11 cellular contexts compared by ENCODE assay signal in genomic region chr10:62058896-62059423, GRCh38.
DNase-seq lines count a peak whose midpoint lies in the region; ATAC-seq, FAIRE-seq and TF ChIP-seq lines count a peak whose summit lies in the region.
"Had no signal": no experiment of that assay in that cellular context is flagged by ENCODE, and none has a peak within 500 bp of the region (broad histone marks: within the 10 kb centered on the region; RNA-seq: fewer than 3 reads in every experiment).

No MANE protein-coding gene starts in this region.

- peaks cover 11% of the 10 kb centered on the region; the same call in 1 of the 2 replicates for H3K4me1 ChIP-seq in Panc1 (ENCODE audit: control insufficient read depth, insufficient read depth, low read length)
- peaks cover 57% of the 10 kb centered on the region for H3K4me1 ChIP-seq in HepG2 (ENCODE audit: insufficient read depth, low read length)

- peaks cover 99% of the 10 kb centered on the region for H3K36me3 Mint-ChIP-seq in activated CD4-positive, alpha-beta T cell treated with anti-CD3 and anti-CD28 coated beads for 36 hours (ENCODE audit: low read depth)
- H3K36me3 Mint-ChIP-seq in activated CD4-positive, alpha-beta T cell treated with anti-CD3 and anti-CD28 coated beads, Interleukin-2, amount 10 ng/mL, durations not matched to agents 7 days and 5 days (ENCODE audit: low read depth) = peaks cover 96% of the 10 kb centered on the region
- peaks cover 76 to 94% of the 10 kb centered on the region in 2 donors for H3K36me3 Mint-ChIP-seq in stimulated activated naive B cell treated with anti-CD40 and anti-IgM and Interleukin-4, amounts not matched to agents 10 μg/mL and 1 μg/mL and 100 μg/mL, for 72 hours

- no TSS peak for BruUV-seq in Panc1 (replicated peaks; lab: Mats Ljungman, UMichigan)
- BruUV-seq in HepG2 (replicated peaks; lab: Mats Ljungman, UMichigan) = no TSS peak

- FAIRE-seq in HepG2 (lab: Jason Lieb, UNC) = no peak
- FAIRE-seq: A549 had no signal

- CTCF ChIA-PET in activated CD4-positive, alpha-beta T cell treated with anti-CD3 and anti-CD28 coated beads for 36 hours (lab: Charles Lee) = interaction anchor here (0.6 to 1.8 kb wide), 3 partner anchors 10 to 129 kb away, joined by 3 to 7 read pairs (median 4); no protein-coding TSS in a partner anchor
- CTCF ChIA-PET in activated CD4-positive, alpha-beta T cell treated with anti-CD3 and anti-CD28 coated beads, Interleukin-2, amount 10 ng/mL, durations not matched to agents 7 days and 5 days (lab: Charles Lee) = interaction anchor here (0.9 to 4.9 kb wide), 5 partner anchors 9 to 201 kb away, joined by 3 to 19 read pairs (median 3); no protein-coding TSS in a partner anchor
- CTCF ChIA-PET in Panc1 (lab: Charles Lee) (no interaction called here), HepG2 (lab: Yijun Ruan, JAX; ENCODE audit: low intra/inter-chr PET ratio, low total read pairs) (no interaction called here)

- H3K27ac ChIP-seq in Panc1 (ENCODE audit: low read length) (peak overlapping the region; percentile 12; the same call in 1 of the 2 replicates), HepG2 (ENCODE audit: extremely low read length, insufficient read depth, low read length) (no peak overlapping the region)
- H3K27ac ChIP-seq: A549 had no signal

- in situ Hi-C loops in Panc1 (cut with HindIII; ENCODE audit: low pct_unique_long_range_greater_than_20kb, low sequenced_read_pairs) = no loop called here
- in situ Hi-C loops in HepG2 (cut with HindIII; ENCODE audit: extremely low pct_ligation_motif_present, low pct_unique_long_range_greater_than_20kb) = no loop called here

- H3K79me2 ChIP-seq in HepG2 (ENCODE audit: insufficient read depth, low read length) = peaks cover 29% of the 10 kb centered on the region

- POLR2A ChIA-PET in activated CD4-positive, alpha-beta T cell treated with anti-CD3 and anti-CD28 coated beads for 36 hours (lab: Charles Lee) = interaction anchor here (0.6 to 2.5 kb wide), 5 partner anchors 8 to 1208 kb away, joined by 3 to 8 read pairs (median 4); no protein-coding TSS in a partner anchor
- POLR2A ChIA-PET in activated CD4-positive, alpha-beta T cell treated with anti-CD3 and anti-CD28 coated beads, Interleukin-2, amount 10 ng/mL, durations not matched to agents 7 days and 5 days (lab: Charles Lee) = no interaction called here
- POLR2A ChIA-PET in Panc1 (lab: Charles Lee) (interaction anchor here (0.6 kb wide), 1 partner anchor 181 kb away, joined by 3 read pairs; no protein-coding TSS in a partner anchor), HepG2 (lab: Yijun Ruan, JAX) (interaction anchor here (1.2 to 3.5 kb wide), 2 partner anchors 10 to 36 kb away, joined by 4 to 21 read pairs; no protein-coding TSS in a partner anchor)

- H3K27me3 Mint-ChIP-seq in activated CD4-positive, alpha-beta T cell treated with anti-CD3 and anti-CD28 coated beads for 36 hours = no peaks in the 10 kb centered on the region
- no peaks in the 10 kb centered on the region for H3K27me3 Mint-ChIP-seq in activated CD4-positive, alpha-beta T cell treated with anti-CD3 and anti-CD28 coated beads, Interleukin-2, amount 10 ng/mL, durations not matched to agents 7 days and 5 days
- H3K27me3 Mint-ChIP-seq in stimulated activated naive B cell treated with anti-CD40 and anti-IgM and Interleukin-4, amounts not matched to agents 10 μg/mL and 1 μg/mL and 100 μg/mL, for 72 hours = no peaks in the 10 kb centered on the region

- peaks cover 16% of the 10 kb centered on the region for H3K36me3 ChIP-seq in Panc1 (ENCODE audit: control insufficient read depth, insufficient read depth, low read length)
- peaks cover 7 to 76% of the 10 kb centered on the region in 2 experiments for H3K36me3 ChIP-seq in HepG2 (replicated peaks in 1 of 2; ENCODE audit: control insufficient read depth in 1 of 2, insufficient read depth in 2 of 2, low read length in 2 of 2)

- intact Hi-C loops in activated CD4-positive, alpha-beta T cell treated with anti-CD3 and anti-CD28 coated beads for 36 hours (cut with DNase I, micrococcal nuclease) = loop anchor here in 1 of 2 experiments (10.0 kb wide), 1 partner anchor 676 kb away; no protein-coding TSS in a partner anchor
- intact Hi-C loops in Panc1 (cut with micrococcal nuclease; ENCODE audit: unreplicated experiment) (no loop called here), HepG2 (cut with micrococcal nuclease; ENCODE audit: unreplicated experiment) (no loop called here)

- no peak overlapping the region for H3K9ac ChIP-seq in HepG2 (ENCODE audit: insufficient read depth, low read depth, low read length)

- peaks cover 2% of the 10 kb centered on the region for H3K9me3 Mint-ChIP-seq in activated CD4-positive, alpha-beta T cell treated with anti-CD3 and anti-CD28 coated beads for 36 hours (ENCODE audit: low read depth)
- H3K9me3 Mint-ChIP-seq in activated CD4-positive, alpha-beta T cell treated with anti-CD3 and anti-CD28 coated beads, Interleukin-2, amount 10 ng/mL, durations not matched to agents 7 days and 5 days = peaks cover 9% of the 10 kb centered on the region
- peaks cover 4 to 6% of the 10 kb centered on the region in 2 donors for H3K9me3 Mint-ChIP-seq in stimulated activated naive B cell treated with anti-CD40 and anti-IgM and Interleukin-4, amounts not matched to agents 10 μg/mL and 1 μg/mL and 100 μg/mL, for 72 hours

- H3K27me3 ChIP-seq in Panc1 (ENCODE audit: control insufficient read depth, insufficient read depth, low read length) = no peaks in the 10 kb centered on the region
- H3K27me3 ChIP-seq in HepG2 (ENCODE audit: control insufficient read depth in 1 of 2, insufficient read depth in 2 of 2, low read length in 2 of 2) = no peaks in the 10 kb centered on the region

- no peak overlapping the region for H3K4me2 ChIP-seq in HepG2 (ENCODE audit: low read depth, low read length)
- H3K4me2 ChIP-seq: A549 had no signal

- DNase-seq in activated CD4-positive, alpha-beta T cell treated with anti-CD3 and anti-CD28 coated beads for 36 hours = no peak
- no peak for DNase-seq in activated CD4-positive, alpha-beta T cell treated with anti-CD3 and anti-CD28 coated beads, Interleukin-2, amount 10 ng/mL, durations not matched to agents 7 days and 5 days
- DNase-seq in Panc1 (ENCODE audit: low read depth, low spot score) = no peak
- DNase-seq in HepG2 (ENCODE audit: low spot score) = no peak
- DNase-seq in stimulated activated naive B cell treated with anti-CD40 and anti-IgM and Interleukin-4, amounts not matched to agents 10 μg/mL and 1 μg/mL and 100 μg/mL, for 72 hours = no peak
- DNase-seq in NCI-H345 treated with DMSO at 0.1 percent for 48 hours (lab: John Stamatoyannopoulos, UW; ENCODE audit: unreplicated experiment) = no peak
- no peak for DNase-seq in OCI-M2 (lab: John Stamatoyannopoulos, UW; ENCODE audit: unreplicated experiment)
- DNase-seq: effector memory CD4-positive, alpha-beta T cell; NCI-H345 had no signal

- H3K4me3 ChIP-seq in Panc1 (ENCODE audit: low read depth in 2 of 2, low read length in 2 of 2) = no peak overlapping the region
- H3K4me3 ChIP-seq in HepG2 (replicated peaks in 1 of 3; ENCODE audit: insufficient read depth in 1 of 3, low read depth in 2 of 3, low read length in 3 of 3) = no peak overlapping the region
- H3K4me3 ChIP-seq: A549 had no signal

- H3K27ac Mint-ChIP-seq in activated CD4-positive, alpha-beta T cell treated with anti-CD3 and anti-CD28 coated beads for 36 hours = peak overlapping the region; percentile 55
- no peak overlapping the region for H3K27ac Mint-ChIP-seq in activated CD4-positive, alpha-beta T cell treated with anti-CD3 and anti-CD28 coated beads, Interleukin-2, amount 10 ng/mL, durations not matched to agents 7 days and 5 days
- H3K27ac Mint-ChIP-seq in stimulated activated naive B cell treated with anti-CD40 and anti-IgM and Interleukin-4, amounts not matched to agents 10 μg/mL and 1 μg/mL and 100 μg/mL, for 72 hours = peak overlapping the region; percentile 98

- no peak for TF ChIP-seq EP300 in HepG2 (IDR thresholded peaks at IDR 0.05; ENCODE audit: low read depth in 2 of 2, low read length in 2 of 2)
- TF ChIP-seq EP300 in HepG2 (CRISPR knock-in tag; IDR thresholded peaks at IDR 0.05; ENCODE audit: borderline replicate concordance) = no peak

- no peak for ATAC-seq in activated CD4-positive, alpha-beta T cell treated with anti-CD3 and anti-CD28 coated beads for 36 hours
- no peak for ATAC-seq in Panc1
- no peak for ATAC-seq in HepG2
- peak; percentile 29 to 55 for ATAC-seq in stimulated activated naive B cell treated with anti-CD40 and anti-IgM and Interleukin-4, amounts not matched to agents 10 μg/mL and 1 μg/mL and 100 μg/mL, for 72 hours (replicated peaks)
- no peak for ATAC-seq in GM18873 (IDR thresholded peaks at IDR 0.05; ENCODE audit: low FRiP score, unreplicated experiment)
- ATAC-seq: A549 had no signal

- no peak for TF ChIP-seq RAD21 in HepG2 (CRISPR knock-in tag; IDR thresholded peaks at IDR 0.05)

- TF ChIP-seq POLR2A in HepG2 (IDR thresholded peaks at IDR 0.05; ENCODE audit: insufficient read depth in 1 of 2, low read depth in 2 of 2, low read length in 2 of 2) = no peak

- no peak overlapping the region for H2AFZ ChIP-seq in HepG2 (ENCODE audit: low read length)

- H3K9me3 ChIP-seq in Panc1 (ENCODE audit: control insufficient read depth, insufficient read depth, low read depth, low read length) (no peaks in the 10 kb centered on the region), HepG2 (ENCODE audit: low read length) (no peaks in the 10 kb centered on the region)
- H3K9me3 ChIP-seq: A549 had no signal

- 16% methylated on average over 1 of the region's 1 CpG for WGBS in HepG2 (ENCODE audit: low lambda C conversion rate)

- peaks cover 25% of the 10 kb centered on the region for H4K20me1 ChIP-seq in HepG2 (ENCODE audit: insufficient read depth, low read length)

- no peak overlapping the region for H3K4me3 Mint-ChIP-seq in activated CD4-positive, alpha-beta T cell treated with anti-CD3 and anti-CD28 coated beads for 36 hours
- no peak overlapping the region for H3K4me3 Mint-ChIP-seq in activated CD4-positive, alpha-beta T cell treated with anti-CD3 and anti-CD28 coated beads, Interleukin-2, amount 10 ng/mL, durations not matched to agents 7 days and 5 days
- H3K4me3 Mint-ChIP-seq in stimulated activated naive B cell treated with anti-CD40 and anti-IgM and Interleukin-4, amounts not matched to agents 10 μg/mL and 1 μg/mL and 100 μg/mL, for 72 hours = peak overlapping the region; percentile 52 to 67

- peaks cover 97% of the 10 kb centered on the region for H3K4me1 Mint-ChIP-seq in activated CD4-positive, alpha-beta T cell treated with anti-CD3 and anti-CD28 coated beads for 36 hours
- H3K4me1 Mint-ChIP-seq in activated CD4-positive, alpha-beta T cell treated with anti-CD3 and anti-CD28 coated beads, Interleukin-2, amount 10 ng/mL, durations not matched to agents 7 days and 5 days = peaks cover 91% of the 10 kb centered on the region
- H3K4me1 Mint-ChIP-seq in stimulated activated naive B cell treated with anti-CD40 and anti-IgM and Interleukin-4, amounts not matched to agents 10 μg/mL and 1 μg/mL and 100 μg/mL, for 72 hours = peaks cover 58 to 92% of the 10 kb centered on the region in 2 donors

- TF ChIP-seq CTCF in Panc1 (IDR thresholded peaks at IDR 0.05) (no peak), HepG2 (CRISPR knock-in tag; IDR thresholded peaks at IDR 0.05) (no peak)

TF ChIP-seq in HepG2, 621 proteins besides CTCF, POLR2A, EP300 and RAD21 (continues in another document):
- TF ChIP-seq SNAPC5 (CRISPR knock-in tag; IDR thresholded peaks at IDR 0.05; ENCODE audit: borderline replicate concordance) (no peak), SMYD3 (CRISPR knock-in tag; IDR thresholded peaks at IDR 0.05) (no peak)

Comparison
In these comparisons a context has a peak if more than half of its experiments do, and no peak if none do; other contexts are left out.
1. ATAC-seq: peak in stimulated activated naive B cell treated with anti-CD40 and anti-IgM and Interleukin-4, amounts not matched to agents 10 μg/mL and 1 μg/mL and 100 μg/mL, for 72 hours (2 of 2); none in activated CD4-positive, alpha-beta T cell treated with anti-CD3 and anti-CD28 coated beads for 36 hours (single experiment), Panc1 (single experiment), HepG2 (single experiment) and GM18873 (single experiment).
2. H3K4me3 Mint-ChIP-seq: peak in stimulated activated naive B cell treated with anti-CD40 and anti-IgM and Interleukin-4, amounts not matched to agents 10 μg/mL and 1 μg/mL and 100 μg/mL, for 72 hours (2 of 2); none in activated CD4-positive, alpha-beta T cell treated with anti-CD3 and anti-CD28 coated beads for 36 hours (single experiment) and activated CD4-positive, alpha-beta T cell treated with anti-CD3 and anti-CD28 coated beads, Interleukin-2, amount 10 ng/mL, durations not matched to agents 7 days and 5 days (single experiment).
3. CTCF ChIA-PET loops: an anchor here in activated CD4-positive, alpha-beta T cell treated with anti-CD3 and anti-CD28 coated beads for 36 hours (0.6 to 1.8 kb wide) and activated CD4-positive, alpha-beta T cell treated with anti-CD3 and anti-CD28 coated beads, Interleukin-2, amount 10 ng/mL, durations not matched to agents 7 days and 5 days (0.9 to 4.9 kb wide); none called in Panc1 and HepG2.